ENCODE assay signal across 8 cellular contexts in the genomic region with DNA sequence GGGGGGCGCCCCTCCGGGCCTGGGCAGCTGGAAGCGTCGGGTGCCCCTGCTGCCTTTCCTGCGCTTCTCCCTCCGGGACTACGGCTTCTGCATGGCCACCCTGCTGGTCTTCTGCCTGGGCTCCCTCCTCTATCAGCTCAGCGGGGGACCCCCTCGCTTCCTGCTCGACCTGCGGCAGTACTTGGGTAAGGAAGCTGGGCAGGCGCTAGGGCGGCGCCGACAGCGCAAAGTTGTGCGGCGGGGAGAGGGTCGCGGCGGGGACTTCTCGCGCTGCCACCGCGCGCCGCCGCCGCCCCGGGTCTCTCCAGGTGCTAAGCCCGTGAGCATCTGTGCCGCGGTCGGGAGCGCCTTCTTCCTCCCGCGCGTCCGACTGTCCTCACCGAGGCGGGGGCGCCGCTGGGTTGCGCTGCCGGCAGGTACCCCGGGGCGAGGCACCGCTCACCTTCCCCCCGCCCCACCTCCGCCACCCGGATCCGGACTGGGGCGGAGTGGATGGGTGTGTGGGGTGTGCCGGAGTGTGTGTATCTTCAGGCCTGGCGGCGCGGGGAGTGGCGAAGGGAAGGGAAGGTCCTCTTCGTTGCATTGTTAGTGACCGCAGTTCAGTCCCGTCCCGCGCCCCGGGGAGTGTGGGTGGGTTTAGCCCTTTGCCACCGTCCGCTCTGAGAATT. TPM values are rescaled to one million over a fixed set of nuclear protein-coding genes. Genes with fewer than 3 reads are reported as not detected.
DNase-seq lines count a peak whose midpoint lies in the region; ATAC-seq and TF ChIP-seq lines count a peak whose summit lies in the region.

No MANE protein-coding gene starts in this region.

- H3K4me1 ChIP-seq in mesodermal cell (ENCODE audit: control insufficient read depth, insufficient read depth, low read length, poor library complexity, severe bottlenecking) (peaks cover 7% of the 10 kb centered on the region), stomach (peaks cover 15 to 37% (median 33%) of the 10 kb centered on the region in 4 donors)

- H3K27me3 Mint-ChIP-seq in activated CD4-positive, alpha-beta T cell treated with anti-CD3 and anti-CD28 coated beads, Interleukin-2, amount 10 ng/mL, durations not matched to agents 7 days and 5 days = peaks cover 73% of the 10 kb centered on the region
- H3K27me3 Mint-ChIP-seq in effector memory CD8-positive, alpha-beta T cell = no peaks in the 10 kb centered on the region

- H3K27ac Mint-ChIP-seq in activated CD4-positive, alpha-beta T cell treated with anti-CD3 and anti-CD28 coated beads, Interleukin-2, amount 10 ng/mL, durations not matched to agents 7 days and 5 days = no peak overlapping the region
- H3K27ac Mint-ChIP-seq in effector memory CD8-positive, alpha-beta T cell = peak overlapping the region; percentile 95 to 98

- H3K27me3 ChIP-seq in MG63 (no peaks in the 10 kb centered on the region), stomach (peaks cover 0 to 24% (median 11%) of the 10 kb centered on the region in 3 donors)

- TF ChIP-seq EP300 in stomach (IDR thresholded peaks at IDR 0.05) = no peak

- TF ChIP-seq POLR2A in stomach (IDR thresholded peaks at IDR 0.05) = no peak

- TF ChIP-seq CTCF in AG09309 (IDR thresholded peaks at IDR 0.05; ENCODE audit: control insufficient read depth, insufficient read depth, low read depth, low read length, missing control alignments) (no peak), stomach (IDR thresholded peaks at IDR 0.05) (no peak)

- peaks cover 25% of the 10 kb centered on the region for H3K4me1 Mint-ChIP-seq in activated CD4-positive, alpha-beta T cell treated with anti-CD3 and anti-CD28 coated beads, Interleukin-2, amount 10 ng/mL, durations not matched to agents 7 days and 5 days
- peaks cover 25 to 26% of the 10 kb centered on the region in 2 donors for H3K4me1 Mint-ChIP-seq in effector memory CD8-positive, alpha-beta T cell (ENCODE audit: low read depth in 2 of 2)

- no peak overlapping the region for H3K27ac ChIP-seq in mesodermal cell (ENCODE audit: low read depth, low read length, severe bottlenecking)
- H3K27ac ChIP-seq in stomach = peak overlapping the region; percentile 70 to 86 (median 76)

- peak overlapping the region; percentile 63 for H3K4me3 Mint-ChIP-seq in activated CD4-positive, alpha-beta T cell treated with anti-CD3 and anti-CD28 coated beads, Interleukin-2, amount 10 ng/mL, durations not matched to agents 7 days and 5 days
- H3K4me3 Mint-ChIP-seq in effector memory CD8-positive, alpha-beta T cell = peak overlapping the region; percentile 96 to 100

- DNase-seq in AG09309 (ENCODE audit: low read depth) (no peak), MG63 (peak; percentile 62), stomach (peak; percentile 52)
- DNase-seq in activated CD4-positive, alpha-beta T cell treated with anti-CD3 and anti-CD28 coated beads, Interleukin-2, amount 10 ng/mL, durations not matched to agents 7 days and 5 days = peak; percentile 44
- DNase-seq in effector memory CD8-positive, alpha-beta T cell = peak; percentile 59 to 66 (median 64)

- H3K36me3 ChIP-seq in MG63 (no peaks in the 10 kb centered on the region), mesodermal cell (ENCODE audit: control insufficient read depth, insufficient read depth, low read length) (no peaks in the 10 kb centered on the region), stomach (no peaks in the 10 kb centered on the region)

- ATAC-seq in GM19023 (IDR thresholded peaks at IDR 0.05; ENCODE audit: unreplicated experiment) = peak; percentile 30
- ATAC-seq in effector memory CD8-positive, alpha-beta T cell (replicated peaks) = peak; percentile 72
- ATAC-seq in GM18520 (IDR thresholded peaks at IDR 0.05; ENCODE audit: unreplicated experiment) = no peak

- intact Hi-C loops in stomach (cut with DNase I; ENCODE audit: low total_unique reads) = loop anchor here (5.0 kb wide), 1 partner anchor 200 kb away; no protein-coding TSS in a partner anchor

- POLR2A ChIA-PET in activated CD4-positive, alpha-beta T cell treated with anti-CD3 and anti-CD28 coated beads, Interleukin-2, amount 10 ng/mL, durations not matched to agents 7 days and 5 days (lab: Charles Lee) = no interaction called here

- 0% methylated on average over 31 to 34 of the region's 66 CpGs for WGBS in mesodermal cell (ENCODE audit: insufficient coverage in 2 of 2), 2 experiments
- 0 to 1% (median 1%) methylated on average over 16 to 66 of the region's 66 CpGs for WGBS in stomach, 5 donors

- no peaks in the 10 kb centered on the region for H3K9me3 ChIP-seq in MG63
- H3K9me3 ChIP-seq in mesodermal cell (ENCODE audit: control insufficient read depth, low read length) = no peaks in the 10 kb centered on the region
- no peaks in the 10 kb centered on the region for H3K9me3 ChIP-seq in stomach

- H3K36me3 Mint-ChIP-seq in activated CD4-positive, alpha-beta T cell treated with anti-CD3 and anti-CD28 coated beads, Interleukin-2, amount 10 ng/mL, durations not matched to agents 7 days and 5 days (ENCODE audit: low read depth) = no peaks in the 10 kb centered on the region
- H3K36me3 Mint-ChIP-seq in effector memory CD8-positive, alpha-beta T cell (ENCODE audit: insufficient read depth) = peaks cover 22% of the 10 kb centered on the region

- H3K4me3 ChIP-seq in AG09309 (ENCODE audit: control insufficient read depth, low read depth, low read length) (peak overlapping the region; percentile 80), MG63 (peak overlapping the region; percentile 86), mesodermal cell (ENCODE audit: extremely low read depth, insufficient read depth, low read length, poor library complexity, severe bottlenecking) (peak overlapping the region; percentile 71), stomach (peak overlapping the region; percentile 67 to 89 (median 78))

- no peaks in the 10 kb centered on the region for H3K9me3 Mint-ChIP-seq in activated CD4-positive, alpha-beta T cell treated with anti-CD3 and anti-CD28 coated beads, Interleukin-2, amount 10 ng/mL, durations not matched to agents 7 days and 5 days
- no peaks in the 10 kb centered on the region for H3K9me3 Mint-ChIP-seq in effector memory CD8-positive, alpha-beta T cell

- CTCF ChIA-PET in activated CD4-positive, alpha-beta T cell treated with anti-CD3 and anti-CD28 coated beads, Interleukin-2, amount 10 ng/mL, durations not matched to agents 7 days and 5 days (lab: Charles Lee) = no interaction called here

RNA-seq across cellular contexts. Expression of gene UST, which starts 0.8 kb away (rescaled TPM):
- total RNA-seq in MG63 (2014; rRNA removed; shearing (Covaris generic); ENCODE audit: low replicate concordance) = 15.2 and 22.0 TPM in 2 replicates
- total RNA-seq in activated CD4-positive, alpha-beta T cell treated with anti-CD3 and anti-CD28 coated beads, Interleukin-2, amount 10 ng/mL, durations not matched to agents 7 days and 5 days = under 1 TPM; 0.29 to 0.50 TPM
- 13.5 TPM for polyA plus RNA-seq in mesodermal cell (2013, experiment 1 of 2)
- 12.2 TPM for polyA plus RNA-seq in mesodermal cell (2013, experiment 2 of 2)
- total RNA-seq in stomach = 10 to 100 TPM in 4 of 5 donors, 1 to 10 TPM in 1; 2.5 to 45.8 (median 16.7) TPM
- polyA plus RNA-seq in stomach = 1 to 10 TPM; 2.2 to 6.3 (median 3.6) TPM
